In genomic region chr14:49559979-49560768, GRCh38 we compare ENCODE assay signal across 24 cellular contexts. TPM values are rescaled to one million over a fixed set of nuclear protein-coding genes. Genes with fewer than 3 reads are reported as not detected.
A peak's percentile ranks its signal among the peaks of the same experiment; 100 is the strongest.
DNase-seq lines count a peak whose midpoint lies in the region; ATAC-seq, FAIRE-seq and TF ChIP-seq lines count a peak whose summit lies in the region.
"Had no signal": no experiment of that assay in that cellular context is flagged by ENCODE, and none has a peak within 500 bp of the region (broad histone marks: within the 10 kb centered on the region; RNA-seq: fewer than 3 reads in every experiment).

No MANE protein-coding gene starts in this region.

- H3K36me3 ChIP-seq in H1 (ENCODE audit: control insufficient read depth in 2 of 4, insufficient read depth in 4 of 4, low read length in 3 of 4) (no peaks in the 10 kb centered on the region), mucosa of descending colon (ENCODE audit: low read depth) (no peaks in the 10 kb centered on the region)

- FAIRE-seq in H1 (lab: Jason Lieb, UNC) = no peak
- FAIRE-seq in urothelium cell line (lab: Jason Lieb, UNC) = peak; percentile 55
- FAIRE-seq: D721Med, GM12878, GM12892, GM18507, GM19239 had no signal

- TF ChIP-seq CTCF in H1 (IDR thresholded peaks at IDR 0.05; ENCODE audit: control extremely low read depth in 1 of 3, insufficient read depth in 1 of 3, low read depth in 1 of 3, low read length in 3 of 3) (no peak), mucosa of descending colon (IDR thresholded peaks at IDR 0.05) (no peak)

- no peak overlapping the region for H2AK5ac ChIP-seq in H1 (ENCODE audit: low read depth, low read length)

- H3K4ac ChIP-seq in H1 (replicated peaks; ENCODE audit: insufficient read length, low read depth, low read length) = no peak overlapping the region

- CTCF ChIA-PET in H1 (lab: Charles Lee; ENCODE audit: partially characterized antibody) = no interaction called here

- no peak overlapping the region for H3K14ac ChIP-seq in H1 (ENCODE audit: insufficient read length)

- no peak for DNase-seq in H1 (ENCODE audit: low read depth in 1 of 2, low spot score in 2 of 2)
- no peak for DNase-seq in urothelium cell line (ENCODE audit: low spot score)
- DNase-seq in head of caudate nucleus = no peak
- no peak for DNase-seq in mucosa of descending colon
- DNase-seq: 8988T; ACHN; Caco-2; Calu3; CD4-positive, alpha-beta T cell; CD8-positive, alpha-beta T cell; DMS79 treated with DMSO at 0.1 percent for 48 hours; EL; GDM1 had no signal

- intact Hi-C loops in head of caudate nucleus (cut with DNase I) (no loop called here), mucosa of descending colon (cut with DNase I, micrococcal nuclease) (no loop called here)

- POLR2A ChIA-PET in H1 (lab: Charles Lee; ENCODE audit: partially characterized antibody) = no interaction called here

- ATAC-seq in GM18867 (IDR thresholded peaks at IDR 0.05; ENCODE audit: unreplicated experiment) (peak; percentile 74), HG03432 (IDR thresholded peaks at IDR 0.05; ENCODE audit: unreplicated experiment) (peak; percentile 52), HG02623 (IDR thresholded peaks at IDR 0.05; ENCODE audit: unreplicated experiment) (no peak), GM21390 (IDR thresholded peaks at IDR 0.05; ENCODE audit: unreplicated experiment) (no peak), mucosa of descending colon (no peak)
- ATAC-seq: CD8-positive, alpha-beta T cell; GM12878 had no signal

- H2BK15ac ChIP-seq in H1 (ENCODE audit: low read length) = no peak overlapping the region

- H3K23me2 ChIP-seq in H1 (ENCODE audit: low read depth, low read length) = no peaks in the 10 kb centered on the region

- TF ChIP-seq POLR2A in H1 (IDR thresholded peaks at IDR 0.05; ENCODE audit: control extremely low read depth in 1 of 2, low read depth in 2 of 2, low read length in 2 of 2) = no peak

- no peak overlapping the region for H2AFZ ChIP-seq in H1 (ENCODE audit: low read length)

- H3K27me3 ChIP-seq in H1 (replicated peaks in 1 of 4; ENCODE audit: control insufficient read depth in 3 of 4, extremely low read depth in 1 of 4, insufficient read depth in 3 of 4, low read length in 3 of 4) = no peaks in the 10 kb centered on the region
- H3K27me3 ChIP-seq: BLaER1 treated with 17β-estradiol and CSF1 and Interleukin-3, amounts not matched to agents 10 nM and 100 nM had no signal

- H2BK12ac ChIP-seq in H1 (ENCODE audit: low read depth, low read length) = no peak overlapping the region

- H4K91ac ChIP-seq in H1 (replicated peaks; ENCODE audit: insufficient read length, low read length) = no peak overlapping the region

- no peaks in the 10 kb centered on the region for H3K4me1 ChIP-seq in H1 (replicated peaks in 1 of 4; ENCODE audit: control insufficient read depth in 3 of 4, insufficient read depth in 4 of 4, low read length in 3 of 4)
- no peaks in the 10 kb centered on the region for H3K4me1 ChIP-seq in mucosa of descending colon (ENCODE audit: low read depth)
- H3K4me1 ChIP-seq: BLaER1 treated with 17β-estradiol and CSF1 and Interleukin-3, amounts not matched to agents 10 nM and 100 nM; Caco-2 had no signal

- H2BK20ac ChIP-seq in H1 (ENCODE audit: low read length) = no peak overlapping the region

- no peak overlapping the region for H3K56ac ChIP-seq in H1 (replicated peaks; ENCODE audit: insufficient read length, low read depth, low read length)

- H3K4me2 ChIP-seq in H1 (ENCODE audit: insufficient read depth in 1 of 2, low read depth in 2 of 2, low read length in 2 of 2) = no peak overlapping the region
- H3K4me2 ChIP-seq: BLaER1 treated with 17β-estradiol and CSF1 and Interleukin-3, amounts not matched to agents 10 nM and 100 nM had no signal

- no peak overlapping the region for H3K4me3 ChIP-seq in H1 (ENCODE audit: extremely low read depth in 1 of 4, insufficient read depth in 2 of 4, low read depth in 3 of 4, low read length in 4 of 4)
- no peak overlapping the region for H3K4me3 ChIP-seq in mucosa of descending colon
- H3K4me3 ChIP-seq: BLaER1 treated with 17β-estradiol and CSF1 and Interleukin-3, amounts not matched to agents 10 nM and 100 nM; GM12878 had no signal

- TF ChIP-seq RAD21 in H1 (IDR thresholded peaks at IDR 0.05 in 1 of 2, conservative IDR thresholded peaks at IDR 0.05 in 1 of 2; ENCODE audit: low read depth in 2 of 2, low read length in 2 of 2) = no peak

- H3K23ac ChIP-seq in H1 (ENCODE audit: insufficient read length) = no peak overlapping the region

- H3K79me1 ChIP-seq in H1 (ENCODE audit: low read depth, low read length) = no peaks in the 10 kb centered on the region

- H4K20me1 ChIP-seq in H1 (replicated peaks in 1 of 2; ENCODE audit: control insufficient read depth in 1 of 2, insufficient read depth in 2 of 2, low read length in 2 of 2) = no peaks in the 10 kb centered on the region
- H4K20me1 ChIP-seq: BLaER1 treated with 17β-estradiol and CSF1 and Interleukin-3, amounts not matched to agents 10 nM and 100 nM had no signal

- H3K79me2 ChIP-seq in H1 (ENCODE audit: control insufficient read depth in 1 of 2, insufficient read depth in 2 of 2, low read length in 2 of 2) = no peaks in the 10 kb centered on the region

- TF ChIP-seq EP300 in H1 (IDR thresholded peaks at IDR 0.05; ENCODE audit: borderline replicate concordance in 1 of 2, low read depth in 2 of 2, low read length in 2 of 2) = no peak

- WGBS in H1 (ENCODE audit: extremely low coverage in 1 of 2, insufficient coverage in 1 of 2, insufficient read length in 1 of 2, insufficient replicate concordance in 2 of 2, low coverage in 1 of 2, low lambda C conversion rate in 2 of 2, missing lambda C conversion rate in 1 of 2), 2 experiments = 92% methylated on average over 6 of the region's 6 CpGs; no CpG with 5 or more reads in 1 of the 2 experiments

- H3K9me3 ChIP-seq in H1 (ENCODE audit: insufficient read depth in 2 of 2, low read depth in 1 of 2, low read length in 1 of 2) = no peaks in the 10 kb centered on the region
- H3K9me3 ChIP-seq in mucosa of descending colon = no peaks in the 10 kb centered on the region
- H3K9me3 ChIP-seq: Caco-2 had no signal

- no peak overlapping the region for H2BK120ac ChIP-seq in H1 (replicated peaks; ENCODE audit: low read depth, low read length)

- H3K18ac ChIP-seq in H1 (ENCODE audit: extremely low read depth, low read length) = no peak overlapping the region

- no peak overlapping the region for H4K5ac ChIP-seq in H1 (ENCODE audit: insufficient read length, low read depth, low read length)

- H2BK5ac ChIP-seq in H1 (ENCODE audit: low read depth, low read length) = no peak overlapping the region

- no peak overlapping the region for H4K8ac ChIP-seq in H1 (ENCODE audit: extremely low read depth, insufficient read depth, low read length)

- H3K27ac ChIP-seq in H1 (ENCODE audit: low read depth, low read length) = no peak overlapping the region
- H3K27ac ChIP-seq: BLaER1 treated with 17β-estradiol and CSF1 and Interleukin-3, amounts not matched to agents 10 nM and 100 nM; C4-2B had no signal

- no peak overlapping the region for H3K9ac ChIP-seq in H1 (replicated peaks in 1 of 4; ENCODE audit: extremely low read depth in 1 of 4, low read depth in 3 of 4, low read length in 3 of 4)
- H3K9ac ChIP-seq: BLaER1 treated with 17β-estradiol and CSF1 and Interleukin-3, amounts not matched to agents 10 nM and 100 nM had no signal

TF ChIP-seq in H1, 55 proteins besides CTCF, POLR2A, EP300 and RAD21:
- TF ChIP-seq KDM1A (IDR thresholded peaks at IDR 0.05; ENCODE audit: borderline replicate concordance, low read length) (0 out of 2 replicates have a peak, but pooled peaks have one; percentile 54), TEAD4 (IDR thresholded peaks at IDR 0.05; ENCODE audit: low read depth, low read length) (no peak), GTF2F1 (IDR thresholded peaks at IDR 0.05; ENCODE audit: borderline replicate concordance, low read depth, low read length) (no peak)

RNA-seq across cellular contexts. Expression of gene RPS29, which starts 26.0 kb away (rescaled TPM):
- total RNA-seq in H1 (2021; fragmentation: NEBNext Ultra II Directional; extraction: Animal tissue kit (Norgen Biotek cat#: 25700)) = 2,193 and 2,231 TPM in 2 replicates
- 23,165 and 25,452 TPM in 2 replicates for polyA plus RNA-seq in H1 (2011; rRNA removed)
- polyA plus RNA-seq in H1 (2011; cell fraction: cytosol; rRNA removed) = 9,180 TPM
- 3,431 TPM for polyA plus RNA-seq in H1 (2011; cell fraction: nucleus; rRNA removed)
- 5,698 to 10,591 TPM (median 8,160 TPM) in 4 replicates for polyA plus RNA-seq in H1 (2012, experiment 1 of 2)
- polyA plus RNA-seq in H1 (2012, experiment 2 of 2) = 10,886 TPM
- 22,481 TPM for polyA plus RNA-seq in H1 (2013, experiment 1 of 2)
- 21,829 TPM for polyA plus RNA-seq in H1 (2013, experiment 2 of 2)
- polyA minus RNA-seq in H1 (2011; rRNA and poly(A)+ RNA removed) = 587 and 772 TPM in 2 replicates
- polyA minus RNA-seq in H1 (2011; cell fraction: cytosol; rRNA and poly(A)+ RNA removed) = 613 TPM
- 1,083 TPM for polyA minus RNA-seq in H1 (2011; cell fraction: nucleus; rRNA and poly(A)+ RNA removed)
- total RNA-seq in mucosa of descending colon = 1,000 to 10,000 TPM; 1,102 to 1,301 (median 1,154) TPM

RNA-seq across cellular contexts. Expression of gene LRR1, which starts 38.6 kb away (rescaled TPM):
- 37.5 and 37.7 TPM in 2 replicates for total RNA-seq in H1 (2021; fragmentation: NEBNext Ultra II Directional; extraction: Animal tissue kit (Norgen Biotek cat#: 25700))
- polyA plus RNA-seq in H1 (2011; rRNA removed) = 17.9 and 30.7 TPM in 2 replicates
- polyA plus RNA-seq in H1 (2011; cell fraction: cytosol; rRNA removed) = 25.5 TPM
- polyA plus RNA-seq in H1 (2011; cell fraction: nucleus; rRNA removed) = 23.5 TPM
- polyA plus RNA-seq in H1 (2012, experiment 1 of 2) = 20.3 to 30.6 TPM (median 25.3 TPM) in 4 replicates
- polyA plus RNA-seq in H1 (2012, experiment 2 of 2) = 15.6 TPM
- 29.5 TPM for polyA plus RNA-seq in H1 (2013, experiment 1 of 2)
- polyA plus RNA-seq in H1 (2013, experiment 2 of 2) = 28.0 TPM
- polyA minus RNA-seq in H1 (2011; rRNA and poly(A)+ RNA removed) = 13.4 and 15.4 TPM in 2 replicates
- 13.9 TPM for polyA minus RNA-seq in H1 (2011; cell fraction: cytosol; rRNA and poly(A)+ RNA removed)
- polyA minus RNA-seq in H1 (2011; cell fraction: nucleus; rRNA and poly(A)+ RNA removed) = 21.0 TPM
- 10 to 100 TPM; 15.3 to 19.7 (median 17.5) TPM for total RNA-seq in mucosa of descending colon

Comparison
In these comparisons a context has a peak if more than half of its experiments do, and no peak if none do; other contexts are left out.
1. ATAC-seq: peak in GM18867 (single experiment) and HG03432 (single experiment); none in HG02623 (single experiment), GM21390 (single experiment) and mucosa of descending colon (single experiment).